In the genomic region with DNA sequence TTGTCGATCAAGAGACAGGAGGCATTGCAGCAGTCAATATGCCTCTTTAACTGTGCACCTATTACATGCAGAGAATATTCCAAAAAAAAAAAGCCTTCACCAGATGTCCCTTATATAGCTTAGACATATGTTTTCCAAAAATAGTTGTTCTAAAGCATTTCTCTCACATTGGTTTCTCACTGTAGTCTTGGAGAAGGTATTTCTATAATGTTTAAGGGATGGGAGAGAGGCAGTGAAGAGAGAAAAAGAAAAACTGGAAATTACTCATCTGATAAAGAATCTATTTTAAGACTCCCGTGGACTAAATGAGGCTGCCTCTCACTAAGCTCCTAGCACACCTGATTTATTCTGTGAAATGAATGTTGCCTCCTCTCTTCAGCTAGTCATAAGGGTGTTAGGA, we compare ENCODE assay signal across 14 cellular contexts.
DNase-seq lines count a peak whose midpoint lies in the region; ATAC-seq and TF ChIP-seq lines count a peak whose summit lies in the region.
"Had no signal": no experiment of that assay in that cellular context is flagged by ENCODE, and none has a peak within 500 bp of the region (broad histone marks: within the 10 kb centered on the region; RNA-seq: fewer than 3 reads in every experiment).

No MANE protein-coding gene starts in this region.

- no peak overlapping the region for H4K91ac ChIP-seq in mesenchymal stem cell (ENCODE audit: low read length)

- H3K36me3 ChIP-seq in mesenchymal stem cell (ENCODE audit: control insufficient read depth in 1 of 2, insufficient read depth in 2 of 2, low read depth in 1 of 2, low read length in 2 of 2) (no peaks in the 10 kb centered on the region), SJCRH30 (no peaks in the 10 kb centered on the region), A673 (ENCODE audit: insufficient read depth, low read length, poor library complexity, severe bottlenecking) (no peaks in the 10 kb centered on the region)

- H3K9ac ChIP-seq in mesenchymal stem cell (ENCODE audit: low read length), result no peak overlapping the region

- no peak for TF ChIP-seq CTCF in dorsolateral prefrontal cortex (IDR thresholded peaks at IDR 0.05 in 54 of 56, conservative IDR thresholded peaks at IDR 0.05 in 2 of 56; ENCODE audit: low read depth in 1 of 56, partially characterized antibody in 56 of 56)
- TF ChIP-seq CTCF in A673 (conservative IDR thresholded peaks at IDR 0.05; ENCODE audit: low read depth, low read length), result no peak

- 0% methylated on average over 1 of the region's 2 CpGs for WGBS in mesenchymal stem cell

- H3K27me3 ChIP-seq in dorsolateral prefrontal cortex (no peaks in the 10 kb centered on the region), mesenchymal stem cell (ENCODE audit: control insufficient read depth in 1 of 2, insufficient read depth in 1 of 2, low read length in 2 of 2) (peaks cover 17 to 54% of the 10 kb centered on the region in 2 experiments), SJCRH30 (no peaks in the 10 kb centered on the region), A673 (replicated peaks; ENCODE audit: insufficient read depth, low read depth, low read length, poor library complexity) (peaks cover 26% of the 10 kb centered on the region)

- H2AFZ ChIP-seq in mesenchymal stem cell (ENCODE audit: low read depth, low read length), result no peak overlapping the region

- no peak overlapping the region for H3K23ac ChIP-seq in mesenchymal stem cell (ENCODE audit: low read length in 2 of 2)

- no peak overlapping the region for H4K8ac ChIP-seq in mesenchymal stem cell (ENCODE audit: low read length)

- H3K9me3 ChIP-seq in mesenchymal stem cell (ENCODE audit: control insufficient read depth, low read length) (no peaks in the 10 kb centered on the region), SJCRH30 (replicated peaks) (peaks cover 3% of the 10 kb centered on the region; the same call in 1 of the 2 replicates), A673 (ENCODE audit: low read depth, low read length, poor library complexity, severe bottlenecking) (no peaks in the 10 kb centered on the region)

- no peak overlapping the region for H2BK12ac ChIP-seq in mesenchymal stem cell (ENCODE audit: low read length in 2 of 2)

- H2BK5ac ChIP-seq in mesenchymal stem cell (ENCODE audit: low read depth, low read length, poor library complexity, severe bottlenecking), result no peak overlapping the region

- no peak overlapping the region for H3K4me3 ChIP-seq in dorsolateral prefrontal cortex
- no peak overlapping the region for H3K4me3 ChIP-seq in mesenchymal stem cell (ENCODE audit: insufficient read depth in 1 of 2, low read depth in 1 of 2, low read length in 2 of 2)
- H3K4me3 ChIP-seq in SJCRH30, result no peak overlapping the region
- H3K4me3 ChIP-seq in A673 (ENCODE audit: low read depth, low read length, poor library complexity, severe bottlenecking), result no peak overlapping the region

- H2BK15ac ChIP-seq in mesenchymal stem cell (ENCODE audit: low read depth, poor library complexity, severe bottlenecking), result no peak overlapping the region

- H3K18ac ChIP-seq in mesenchymal stem cell (ENCODE audit: low read depth in 1 of 2, low read length in 2 of 2), result no peak overlapping the region

- no TSS peak for BruUV-seq in A673 (replicated peaks; lab: Mats Ljungman, UMichigan)

- H3K4me1 ChIP-seq in mesenchymal stem cell (ENCODE audit: control insufficient read depth, insufficient read depth, low read depth, low read length) (peaks cover 2% of the 10 kb centered on the region), SJCRH30 (peaks cover 17% of the 10 kb centered on the region), A673 (ENCODE audit: insufficient read depth, low read length, poor library complexity, severe bottlenecking) (no peaks in the 10 kb centered on the region)

- H3K27ac ChIP-seq in dorsolateral prefrontal cortex (peak overlapping the region in 41 of 59 donors; percentile 21 to 88 (median 67)), mesenchymal stem cell (ENCODE audit: low read length, poor library complexity, severe bottlenecking) (no peak overlapping the region), SJCRH30 (no peak overlapping the region), A673 (ENCODE audit: low read depth, low read length, poor library complexity, severe bottlenecking) (no peak overlapping the region)
- H3K27ac ChIP-seq: C4-2B had no signal

- no peak for ATAC-seq in HG02588 (IDR thresholded peaks at IDR 0.05; ENCODE audit: unreplicated experiment)

- H3K14ac ChIP-seq in mesenchymal stem cell (ENCODE audit: low read length in 2 of 2), result no peak overlapping the region

- no peaks in the 10 kb centered on the region for H3K79me1 ChIP-seq in mesenchymal stem cell (replicated peaks; ENCODE audit: low read length, poor library complexity, severe bottlenecking)

- CTCF ChIA-PET in A673 (lab: Charles Lee), result no interaction called here

- H2AK5ac ChIP-seq in mesenchymal stem cell (ENCODE audit: low read length, severe bottlenecking), result no peak overlapping the region

- no peak overlapping the region for H3K4me2 ChIP-seq in mesenchymal stem cell (ENCODE audit: low read length, poor library complexity, severe bottlenecking)

- H3K4ac ChIP-seq in mesenchymal stem cell (ENCODE audit: low read depth in 1 of 2, low read length in 2 of 2), result no peak overlapping the region

- intact Hi-C loops in dorsolateral prefrontal cortex (cut with DNase I) (loop anchor here in 1 of 2 donors (2.0 kb wide), 1 partner anchor 41 kb away; no protein-coding TSS in a partner anchor), A673 (cut with micrococcal nuclease; ENCODE audit: unreplicated experiment) (no loop called here)

- no peak overlapping the region for H2BK120ac ChIP-seq in mesenchymal stem cell (ENCODE audit: low read depth, low read length)

- POLR2A ChIA-PET in A673 (lab: Charles Lee; ENCODE audit: low non-redundant PET), result no interaction called here

- peak; percentile 2 for DNase-seq in NCI-H2107 treated with DMSO at 0.1 percent for 48 hours (lab: John Stamatoyannopoulos, UW; ENCODE audit: unreplicated experiment)
- no peak for DNase-seq in NCI-H2107 (lab: John Stamatoyannopoulos, UW)
- no peak for DNase-seq in dorsolateral prefrontal cortex
- peak; percentile 13 for DNase-seq in mesenchymal stem cell
- DNase-seq in SJCRH30, result no peak
- DNase-seq in A673 (ENCODE audit: low spot score), result no peak
- DNase-seq in activated T-cell treated with anti-CD3 and anti-CD28 coated beads for 4 hours, result no peak
- DNase-seq: CD4-positive, alpha-beta memory T cell; DND-41; GDM1; GOT3; IMR-90 had no signal

Comparison
In these comparisons a context has a peak if more than half of its experiments do, and no peak if none do; other contexts are left out.
1. DNase-seq: peak in NCI-H2107 treated with DMSO at 0.1 percent for 48 hours (single experiment) and mesenchymal stem cell (single experiment); none in NCI-H2107 (single experiment), dorsolateral prefrontal cortex (0 of 10), SJCRH30 (0 of 2), A673 (single experiment) and activated T-cell treated with anti-CD3 and anti-CD28 coated beads for 4 hours (single experiment).
2. H3K27ac ChIP-seq: peak in dorsolateral prefrontal cortex (41 of 59); none in mesenchymal stem cell (single experiment), SJCRH30 (single experiment) and A673 (single experiment).